In the genomic region with DNA sequence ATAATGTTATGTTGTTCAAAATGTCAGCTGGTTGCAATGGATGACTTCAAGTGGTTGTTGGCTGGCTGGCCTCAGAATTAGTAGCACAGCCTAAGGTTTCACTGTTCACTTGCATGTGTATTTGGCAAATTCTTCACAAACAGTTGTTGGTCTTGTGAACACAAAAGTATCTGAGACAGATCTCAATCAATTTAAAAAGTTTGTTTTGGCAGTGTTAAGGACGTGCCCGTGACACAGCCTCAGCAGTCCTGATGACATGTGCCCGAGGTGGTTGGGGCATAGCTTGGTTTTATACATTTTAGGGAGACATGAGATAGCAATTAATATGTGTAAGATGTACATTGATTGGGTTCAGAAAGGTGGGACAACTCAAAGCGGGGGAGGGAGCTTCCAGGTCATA, we compare ENCODE assay signal across 25 cellular contexts.
"Had no signal": no experiment of that assay in that cellular context is flagged by ENCODE, and none has a peak within 500 bp of the region (broad histone marks: within the 10 kb centered on the region; RNA-seq: fewer than 3 reads in every experiment).

No MANE protein-coding gene starts in this region.

- H3K4me1 ChIP-seq: colonic mucosa, esophagus muscularis mucosa, foreskin keratinocyte, gastroesophageal sphincter, heart left ventricle, left ventricle myocardium inferior, lower lobe of right lung had no signal

- H3K9me3 Mint-ChIP-seq: effector memory CD8-positive, alpha-beta T cell; mesothelial cell of epicardium had no signal

- ATAC-seq: effector memory CD8-positive, alpha-beta T cell; foreskin keratinocyte; gastroesophageal sphincter; heart left ventricle; left colon; left lobe of liver; lower lobe of right lung; mucosa of descending colon; naive thymus-derived CD8-positive, alpha-beta T cell had no signal

- H3K4me3 ChIP-seq: colonic mucosa, esophagus muscularis mucosa, gastroesophageal sphincter, heart left ventricle, hepatocyte, left ventricle myocardium inferior, lower lobe of right lung, mucosa of descending colon had no signal

- H3K9me3 ChIP-seq: colonic mucosa, esophagus muscularis mucosa, gastroesophageal sphincter, heart left ventricle, left ventricle myocardium inferior, lower lobe of right lung, mucosa of descending colon had no signal

- FAIRE-seq: endothelial cell of umbilical vein had no signal

- DNase-seq: colonic mucosa; cortex of kidney; effector CD8-positive, alpha-beta T cell; effector memory CD8-positive, alpha-beta T cell; foreskin keratinocyte; heart left ventricle; hypothalamus; immature natural killer cell; islet precursor cell; kidney; kidney glomerular epithelial cell; left colon; left ventricle myocardium inferior; lower lobe of right lung; mesenchymal stem cell; mucosa of descending colon; naive B cell; naive thymus-derived CD8-positive, alpha-beta T cell had no signal

- H3K36me3 ChIP-seq: colonic mucosa, esophagus muscularis mucosa, gastroesophageal sphincter, heart left ventricle, left ventricle myocardium inferior, lower lobe of right lung had no signal

- H3K4me1 Mint-ChIP-seq: immature natural killer cell, mesothelial cell of epicardium, naive B cell had no signal

- H3K4me2 ChIP-seq: hepatocyte had no signal

- H3K36me3 Mint-ChIP-seq: immature natural killer cell; mesothelial cell of epicardium; naive B cell; naive thymus-derived CD8-positive, alpha-beta T cell had no signal

- H3K27ac ChIP-seq: colonic mucosa, esophagus muscularis mucosa, foreskin keratinocyte, gastroesophageal sphincter, heart left ventricle, hepatocyte, left ventricle myocardium inferior, lower lobe of right lung had no signal

- H3K27me3 Mint-ChIP-seq: dendritic cell treated with granulocyte-macrophage colony-stimulating factor and Interleukin-4, amounts not matched to agents 40 ng/mL and 50 ng/mL, for 4 days; naive B cell had no signal

- H3K4me3 Mint-ChIP-seq: dendritic cell treated with granulocyte-macrophage colony-stimulating factor and Interleukin-4, amounts not matched to agents 40 ng/mL and 50 ng/mL, for 4 days; effector memory CD8-positive, alpha-beta T cell; immature natural killer cell; mesothelial cell of epicardium; naive B cell; naive thymus-derived CD8-positive, alpha-beta T cell had no signal

- H3K27me3 ChIP-seq: colonic mucosa, esophagus muscularis mucosa, gastroesophageal sphincter, hepatocyte had no signal

- H3K27ac Mint-ChIP-seq: dendritic cell treated with granulocyte-macrophage colony-stimulating factor and Interleukin-4, amounts not matched to agents 40 ng/mL and 50 ng/mL, for 4 days; effector memory CD8-positive, alpha-beta T cell; immature natural killer cell; mesothelial cell of epicardium; naive B cell; naive thymus-derived CD8-positive, alpha-beta T cell had no signal
